ENCODE assay signal across 1 cellular context in the genomic region with DNA sequence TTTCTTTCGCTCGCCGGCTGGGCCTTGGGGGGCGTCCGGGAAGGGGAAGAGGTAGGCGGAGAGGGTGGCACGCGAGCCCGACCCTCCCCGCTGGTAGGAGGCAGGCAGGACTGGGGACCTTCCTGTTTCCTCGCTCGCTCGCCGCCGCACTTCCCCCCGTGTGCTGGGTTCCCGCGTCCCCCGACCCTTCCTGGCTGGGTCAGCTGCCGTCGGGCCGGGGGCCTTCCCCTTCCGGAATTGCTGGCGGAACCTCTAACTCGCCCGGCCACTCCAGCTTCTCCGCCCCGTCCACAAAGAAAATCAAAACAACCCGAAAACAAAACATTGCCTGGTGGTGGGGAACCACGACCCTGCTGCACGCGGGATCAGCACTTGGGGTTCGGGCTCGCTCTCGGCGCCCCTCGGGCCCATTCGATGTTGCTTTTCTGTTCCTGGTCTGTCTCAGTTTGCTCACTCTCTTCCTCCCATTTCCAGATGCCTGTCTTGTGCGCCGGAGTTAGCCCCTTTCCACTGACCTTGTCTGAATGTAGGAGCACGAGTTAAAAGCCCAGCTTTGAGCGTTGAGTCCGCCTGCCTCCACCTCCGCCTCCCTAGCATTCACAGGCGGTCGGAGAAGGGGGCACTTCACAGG.
TF ChIP-seq lines count a peak whose summit lies in the region.

No MANE protein-coding gene starts in this region.

TF ChIP-seq in HepG2, 621 proteins besides CTCF, POLR2A, EP300 and RAD21 (continued from another document and continues in another):
- TF ChIP-seq, protein P1, sequence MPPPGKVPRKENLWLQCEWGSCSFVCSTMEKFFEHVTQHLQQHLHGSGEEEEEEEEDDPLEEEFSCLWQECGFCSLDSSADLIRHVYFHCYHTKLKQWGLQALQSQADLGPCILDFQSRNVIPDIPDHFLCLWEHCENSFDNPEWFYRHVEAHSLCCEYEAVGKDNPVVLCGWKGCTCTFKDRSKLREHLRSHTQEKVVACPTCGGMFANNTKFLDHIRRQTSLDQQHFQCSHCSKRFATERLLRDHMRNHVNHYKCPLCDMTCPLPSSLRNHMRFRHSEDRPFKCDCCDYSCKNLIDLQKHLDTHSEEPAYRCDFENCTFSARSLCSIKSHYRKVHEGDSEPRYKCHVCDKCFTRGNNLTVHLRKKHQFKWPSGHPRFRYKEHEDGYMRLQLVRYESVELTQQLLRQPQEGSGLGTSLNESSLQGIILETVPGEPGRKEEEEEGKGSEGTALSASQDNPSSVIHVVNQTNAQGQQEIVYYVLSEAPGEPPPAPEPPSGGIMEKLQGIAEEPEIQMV (CRISPR knock-in tag; IDR thresholded peaks at IDR 0.05; ENCODE audit: low read depth), result 0 out of 2 replicates have a peak, but pooled peaks have one; percentile 1
- no peak for TF ChIP-seq PAWR (CRISPR knock-in tag; IDR thresholded peaks at IDR 0.05; ENCODE audit: borderline replicate concordance)
- TF ChIP-seq KMT2A (CRISPR knock-in tag; IDR thresholded peaks at IDR 0.05), result 0 out of 2 replicates have a peak, but pooled peaks have one; percentile 11
- no peak for TF ChIP-seq ZNF430 (CRISPR knock-in tag; IDR thresholded peaks at IDR 0.05)
- TF ChIP-seq, protein P2, sequence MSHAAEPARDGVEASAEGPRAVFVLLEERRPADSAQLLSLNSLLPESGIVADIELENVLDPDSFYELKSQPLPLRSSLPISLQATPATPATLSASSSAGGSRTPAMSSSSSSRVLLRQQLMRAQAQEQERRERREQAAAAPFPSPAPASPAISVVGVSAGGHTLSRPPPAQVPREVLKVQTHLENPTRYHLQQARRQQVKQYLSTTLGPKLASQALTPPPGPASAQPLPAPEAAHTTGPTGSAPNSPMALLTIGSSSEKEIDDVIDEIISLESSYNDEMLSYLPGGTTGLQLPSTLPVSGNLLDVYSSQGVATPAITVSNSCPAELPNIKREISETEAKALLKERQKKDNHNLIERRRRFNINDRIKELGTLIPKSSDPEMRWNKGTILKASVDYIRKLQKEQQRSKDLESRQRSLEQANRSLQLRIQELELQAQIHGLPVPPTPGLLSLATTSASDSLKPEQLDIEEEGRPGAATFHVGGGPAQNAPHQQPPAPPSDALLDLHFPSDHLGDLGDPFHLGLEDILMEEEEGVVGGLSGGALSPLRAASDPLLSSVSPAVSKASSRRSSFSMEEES (CRISPR knock-in tag; IDR thresholded peaks at IDR 0.05), result no peak
- TF ChIP-seq, protein P3, sequence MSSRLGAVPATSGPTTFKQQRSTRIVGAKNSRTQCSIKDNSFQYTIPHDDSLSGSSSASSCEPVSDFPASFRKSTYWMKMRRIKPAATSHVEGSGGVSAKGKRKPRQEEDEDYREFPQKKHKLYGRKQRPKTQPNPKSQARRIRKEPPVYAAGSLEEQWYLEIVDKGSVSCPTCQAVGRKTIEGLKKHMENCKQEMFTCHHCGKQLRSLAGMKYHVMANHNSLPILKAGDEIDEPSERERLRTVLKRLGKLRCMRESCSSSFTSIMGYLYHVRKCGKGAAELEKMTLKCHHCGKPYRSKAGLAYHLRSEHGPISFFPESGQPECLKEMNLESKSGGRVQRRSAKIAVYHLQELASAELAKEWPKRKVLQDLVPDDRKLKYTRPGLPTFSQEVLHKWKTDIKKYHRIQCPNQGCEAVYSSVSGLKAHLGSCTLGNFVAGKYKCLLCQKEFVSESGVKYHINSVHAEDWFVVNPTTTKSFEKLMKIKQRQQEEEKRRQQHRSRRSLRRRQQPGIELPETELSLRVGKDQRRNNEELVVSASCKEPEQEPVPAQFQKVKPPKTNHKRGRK (CRISPR knock-in tag; IDR thresholded peaks at IDR 0.05), result no peak
- no peak for TF ChIP-seq YEATS2 (CRISPR knock-in tag; IDR thresholded peaks at IDR 0.05; ENCODE audit: borderline replicate concordance)
- TF ChIP-seq BCL6 (CRISPR knock-in tag; IDR thresholded peaks at IDR 0.05), result 0 out of 2 replicates have a peak, but pooled peaks have one; percentile 3
- peak; percentile 0; the same call in 1 of the 2 replicates for TF ChIP-seq ZNF670 (CRISPR knock-in tag; IDR thresholded peaks at IDR 0.05; ENCODE audit: borderline replicate concordance)
- 0 out of 2 replicates have a peak, but pooled peaks have one; percentile 33 for TF ChIP-seq ZNF737 (CRISPR knock-in tag; IDR thresholded peaks at IDR 0.05; ENCODE audit: borderline replicate concordance)
- no peak for TF ChIP-seq NONO (IDR thresholded peaks at IDR 0.05)
- peak; percentile 9; the same call in 1 of the 2 replicates for TF ChIP-seq NONO (CRISPR knock-in tag; conservative IDR thresholded peaks at IDR 0.05)
- TF ChIP-seq ZNF598 (CRISPR knock-in tag; IDR thresholded peaks at IDR 0.05; ENCODE audit: borderline replicate concordance), result 0 out of 2 replicates have a peak, but pooled peaks have one; percentile 8
- no peak for TF ChIP-seq MED1 (CRISPR knock-in tag; IDR thresholded peaks at IDR 0.05)
- TF ChIP-seq, protein P4, sequence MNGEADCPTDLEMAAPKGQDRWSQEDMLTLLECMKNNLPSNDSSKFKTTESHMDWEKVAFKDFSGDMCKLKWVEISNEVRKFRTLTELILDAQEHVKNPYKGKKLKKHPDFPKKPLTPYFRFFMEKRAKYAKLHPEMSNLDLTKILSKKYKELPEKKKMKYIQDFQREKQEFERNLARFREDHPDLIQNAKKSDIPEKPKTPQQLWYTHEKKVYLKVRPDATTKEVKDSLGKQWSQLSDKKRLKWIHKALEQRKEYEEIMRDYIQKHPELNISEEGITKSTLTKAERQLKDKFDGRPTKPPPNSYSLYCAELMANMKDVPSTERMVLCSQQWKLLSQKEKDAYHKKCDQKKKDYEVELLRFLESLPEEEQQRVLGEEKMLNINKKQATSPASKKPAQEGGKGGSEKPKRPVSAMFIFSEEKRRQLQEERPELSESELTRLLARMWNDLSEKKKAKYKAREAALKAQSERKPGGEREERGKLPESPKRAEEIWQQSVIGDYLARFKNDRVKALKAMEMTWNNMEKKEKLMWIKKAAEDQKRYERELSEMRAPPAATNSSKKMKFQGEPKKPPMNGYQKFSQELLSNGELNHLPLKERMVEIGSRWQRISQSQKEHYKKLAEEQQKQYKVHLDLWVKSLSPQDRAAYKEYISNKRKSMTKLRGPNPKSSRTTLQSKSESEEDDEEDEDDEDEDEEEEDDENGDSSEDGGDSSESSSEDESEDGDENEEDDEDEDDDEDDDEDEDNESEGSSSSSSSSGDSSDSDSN (CRISPR knock-in tag; IDR thresholded peaks at IDR 0.05), result peak; percentile 30; the same call in 1 of the 2 replicates
- no peak for TF ChIP-seq ZIK1 (CRISPR knock-in tag; IDR thresholded peaks at IDR 0.05; ENCODE audit: borderline replicate concordance, low read depth)
- no peak for TF ChIP-seq KLF6 (CRISPR knock-in tag; IDR thresholded peaks at IDR 0.05)
- TF ChIP-seq FOSL2 (CRISPR knock-in tag; IDR thresholded peaks at IDR 0.05), result 0 out of 2 replicates have a peak, but pooled peaks have one; percentile 1
- TF ChIP-seq SRY (CRISPR knock-in tag; IDR thresholded peaks at IDR 0.05), result peak; percentile 12; the same call in 1 of the 2 replicates
- TF ChIP-seq POGZ (CRISPR knock-in tag; IDR thresholded peaks at IDR 0.05), result no peak
- TF ChIP-seq ZNF775 (CRISPR knock-in tag; IDR thresholded peaks at IDR 0.05; ENCODE audit: borderline replicate concordance), result no peak
- TF ChIP-seq HES4 (CRISPR knock-in tag; IDR thresholded peaks at IDR 0.05; ENCODE audit: borderline replicate concordance), result peak; percentile 53; the same call in 1 of the 2 replicates
- no peak for TF ChIP-seq SAFB2 (CRISPR knock-in tag; IDR thresholded peaks at IDR 0.05; ENCODE audit: borderline replicate concordance, low read depth)
- TF ChIP-seq, protein P5, sequence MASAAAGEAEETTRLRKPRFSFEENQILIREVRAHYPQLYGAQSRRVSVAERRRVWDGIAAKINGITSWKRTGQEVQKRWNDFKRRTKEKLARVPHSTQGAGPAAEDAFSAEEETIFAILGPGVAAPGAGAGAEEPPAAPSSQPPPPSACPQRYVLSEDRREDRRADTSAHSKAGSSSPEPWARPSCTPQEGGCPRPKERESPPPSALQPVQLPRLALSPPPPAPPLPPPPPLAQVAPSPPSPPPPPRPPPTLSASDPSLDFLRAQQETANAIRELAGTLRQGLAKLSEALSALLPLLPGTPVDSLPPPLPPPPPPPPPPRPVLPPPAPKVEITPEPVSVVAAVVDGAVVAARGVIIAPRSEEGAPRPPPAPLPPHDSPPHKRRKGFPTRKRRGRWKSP (CRISPR knock-in tag; IDR thresholded peaks at IDR 0.05), result no peak; the same call in 1 of the 2 replicates
- TF ChIP-seq PRPF4 (IDR thresholded peaks at IDR 0.05; ENCODE audit: low read depth, low read length, poor library complexity, severe bottlenecking), result no peak
- 0 out of 2 replicates have a peak, but pooled peaks have one; percentile 20 for TF ChIP-seq ZNF34 (CRISPR knock-in tag; IDR thresholded peaks at IDR 0.05; ENCODE audit: borderline replicate concordance)
- no peak for TF ChIP-seq CBX2 (IDR thresholded peaks at IDR 0.05; ENCODE audit: low read depth, low read length)
- TF ChIP-seq CBX2 (CRISPR knock-in tag; IDR thresholded peaks at IDR 0.05; ENCODE audit: low read depth), result no peak
- TF ChIP-seq, protein P6, sequence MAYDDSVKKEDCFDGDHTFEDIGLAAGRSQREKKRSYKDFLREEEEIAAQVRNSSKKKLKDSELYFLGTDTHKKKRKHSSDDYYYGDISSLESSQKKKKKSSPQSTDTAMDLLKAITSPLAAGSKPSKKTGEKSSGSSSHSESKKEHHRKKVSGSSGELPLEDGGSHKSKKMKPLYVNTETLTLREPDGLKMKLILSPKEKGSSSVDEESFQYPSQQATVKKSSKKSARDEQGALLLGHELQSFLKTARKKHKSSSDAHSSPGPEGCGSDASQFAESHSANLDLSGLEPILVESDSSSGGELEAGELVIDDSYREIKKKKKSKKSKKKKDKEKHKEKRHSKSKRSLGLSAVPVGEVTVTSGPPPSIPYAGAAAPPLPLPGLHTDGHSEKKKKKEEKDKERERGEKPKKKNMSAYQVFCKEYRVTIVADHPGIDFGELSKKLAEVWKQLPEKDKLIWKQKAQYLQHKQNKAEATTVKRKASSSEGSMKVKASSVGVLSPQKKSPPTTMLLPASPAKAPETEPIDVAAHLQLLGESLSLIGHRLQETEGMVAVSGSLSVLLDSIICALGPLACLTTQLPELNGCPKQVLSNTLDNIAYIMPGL (CRISPR knock-in tag; IDR thresholded peaks at IDR 0.05; ENCODE audit: borderline replicate concordance in 1 of 2, low read depth in 1 of 2), result peak in 1 of 2 experiments; percentile 1; a peak in 2 of 4 replicates
- TF ChIP-seq SP1 (IDR thresholded peaks at IDR 0.05), result no peak
- no peak for TF ChIP-seq SP1 (CRISPR knock-in tag; IDR thresholded peaks at IDR 0.05)
- TF ChIP-seq MAZ (IDR thresholded peaks at IDR 0.05; ENCODE audit: borderline replicate concordance, low read depth, low read length), result no peak
- TF ChIP-seq MAZ (CRISPR knock-in tag; IDR thresholded peaks at IDR 0.05; ENCODE audit: low read depth), result peak; percentile 16
- TF ChIP-seq ZSCAN20 (CRISPR knock-in tag; IDR thresholded peaks at IDR 0.05; ENCODE audit: borderline replicate concordance), result 0 out of 2 replicates have a peak, but pooled peaks have one; percentile 71
- TF ChIP-seq, protein P7, sequence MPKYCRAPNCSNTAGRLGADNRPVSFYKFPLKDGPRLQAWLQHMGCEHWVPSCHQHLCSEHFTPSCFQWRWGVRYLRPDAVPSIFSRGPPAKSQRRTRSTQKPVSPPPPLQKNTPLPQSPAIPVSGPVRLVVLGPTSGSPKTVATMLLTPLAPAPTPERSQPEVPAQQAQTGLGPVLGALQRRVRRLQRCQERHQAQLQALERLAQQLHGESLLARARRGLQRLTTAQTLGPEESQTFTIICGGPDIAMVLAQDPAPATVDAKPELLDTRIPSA (CRISPR knock-in tag; IDR thresholded peaks at IDR 0.05; ENCODE audit: borderline replicate concordance), result 0 out of 2 replicates have a peak, but pooled peaks have one; percentile 38
- TF ChIP-seq THAP11 (CRISPR knock-in tag; IDR thresholded peaks at IDR 0.05), result no peak
- TF ChIP-seq ZNF253 (CRISPR knock-in tag; IDR thresholded peaks at IDR 0.05; ENCODE audit: borderline replicate concordance), result no peak
- TF ChIP-seq ZNF557 (CRISPR knock-in tag; IDR thresholded peaks at IDR 0.05), result no peak
- TF ChIP-seq, protein P8, sequence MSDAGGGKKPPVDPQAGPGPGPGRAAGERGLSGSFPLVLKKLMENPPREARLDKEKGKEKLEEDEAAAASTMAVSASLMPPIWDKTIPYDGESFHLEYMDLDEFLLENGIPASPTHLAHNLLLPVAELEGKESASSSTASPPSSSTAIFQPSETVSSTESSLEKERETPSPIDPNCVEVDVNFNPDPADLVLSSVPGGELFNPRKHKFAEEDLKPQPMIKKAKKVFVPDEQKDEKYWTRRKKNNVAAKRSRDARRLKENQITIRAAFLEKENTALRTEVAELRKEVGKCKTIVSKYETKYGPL (CRISPR knock-in tag; IDR thresholded peaks at IDR 0.05), result no peak
- peak; percentile 72 for TF ChIP-seq RBM39 (IDR thresholded peaks at IDR 0.05; ENCODE audit: low read depth, low read length, poor library complexity, severe bottlenecking)
- TF ChIP-seq HNF4G (IDR thresholded peaks at IDR 0.05; ENCODE audit: borderline replicate concordance, low read depth, low read length), result no peak
- TF ChIP-seq HNF4G (CRISPR knock-in tag; IDR thresholded peaks at IDR 0.05; ENCODE audit: borderline replicate concordance, low read depth), result no peak
- TF ChIP-seq SIN3A (IDR thresholded peaks at IDR 0.05; ENCODE audit: borderline replicate concordance, low read depth, low read length), result peak; percentile 17; the same call in 1 of the 2 replicates
- no peak for TF ChIP-seq GTF3A (CRISPR knock-in tag; conservative IDR thresholded peaks at IDR 0.05)
- TF ChIP-seq, protein P9, sequence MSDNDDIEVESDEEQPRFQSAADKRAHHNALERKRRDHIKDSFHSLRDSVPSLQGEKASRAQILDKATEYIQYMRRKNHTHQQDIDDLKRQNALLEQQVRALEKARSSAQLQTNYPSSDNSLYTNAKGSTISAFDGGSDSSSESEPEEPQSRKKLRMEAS (IDR thresholded peaks at IDR 0.05), result peak; percentile 24; the same call in 1 of the 2 replicates
- TF ChIP-seq ZNF564 (CRISPR knock-in tag; IDR thresholded peaks at IDR 0.05), result no peak
- no peak for TF ChIP-seq ZNF556 (CRISPR knock-in tag; IDR thresholded peaks at IDR 0.05; ENCODE audit: borderline replicate concordance)
- TF ChIP-seq, protein P10, sequence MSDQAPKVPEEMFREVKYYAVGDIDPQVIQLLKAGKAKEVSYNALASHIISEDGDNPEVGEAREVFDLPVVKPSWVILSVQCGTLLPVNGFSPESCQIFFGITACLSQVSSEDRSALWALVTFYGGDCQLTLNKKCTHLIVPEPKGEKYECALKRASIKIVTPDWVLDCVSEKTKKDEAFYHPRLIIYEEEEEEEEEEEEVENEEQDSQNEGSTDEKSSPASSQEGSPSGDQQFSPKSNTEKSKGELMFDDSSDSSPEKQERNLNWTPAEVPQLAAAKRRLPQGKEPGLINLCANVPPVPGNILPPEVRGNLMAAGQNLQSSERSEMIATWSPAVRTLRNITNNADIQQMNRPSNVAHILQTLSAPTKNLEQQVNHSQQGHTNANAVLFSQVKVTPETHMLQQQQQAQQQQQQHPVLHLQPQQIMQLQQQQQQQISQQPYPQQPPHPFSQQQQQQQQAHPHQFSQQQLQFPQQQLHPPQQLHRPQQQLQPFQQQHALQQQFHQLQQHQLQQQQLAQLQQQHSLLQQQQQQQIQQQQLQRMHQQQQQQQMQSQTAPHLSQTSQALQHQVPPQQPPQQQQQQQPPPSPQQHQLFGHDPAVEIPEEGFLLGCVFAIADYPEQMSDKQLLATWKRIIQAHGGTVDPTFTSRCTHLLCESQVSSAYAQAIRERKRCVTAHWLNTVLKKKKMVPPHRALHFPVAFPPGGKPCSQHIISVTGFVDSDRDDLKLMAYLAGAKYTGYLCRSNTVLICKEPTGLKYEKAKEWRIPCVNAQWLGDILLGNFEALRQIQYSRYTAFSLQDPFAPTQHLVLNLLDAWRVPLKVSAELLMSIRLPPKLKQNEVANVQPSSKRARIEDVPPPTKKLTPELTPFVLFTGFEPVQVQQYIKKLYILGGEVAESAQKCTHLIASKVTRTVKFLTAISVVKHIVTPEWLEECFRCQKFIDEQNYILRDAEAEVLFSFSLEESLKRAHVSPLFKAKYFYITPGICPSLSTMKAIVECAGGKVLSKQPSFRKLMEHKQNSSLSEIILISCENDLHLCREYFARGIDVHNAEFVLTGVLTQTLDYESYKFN (CRISPR knock-in tag; conservative IDR thresholded peaks at IDR 0.05), result no peak
- no peak for TF ChIP-seq ZNF850 (CRISPR knock-in tag; conservative IDR thresholded peaks at IDR 0.05)
